In the genomic region with DNA sequence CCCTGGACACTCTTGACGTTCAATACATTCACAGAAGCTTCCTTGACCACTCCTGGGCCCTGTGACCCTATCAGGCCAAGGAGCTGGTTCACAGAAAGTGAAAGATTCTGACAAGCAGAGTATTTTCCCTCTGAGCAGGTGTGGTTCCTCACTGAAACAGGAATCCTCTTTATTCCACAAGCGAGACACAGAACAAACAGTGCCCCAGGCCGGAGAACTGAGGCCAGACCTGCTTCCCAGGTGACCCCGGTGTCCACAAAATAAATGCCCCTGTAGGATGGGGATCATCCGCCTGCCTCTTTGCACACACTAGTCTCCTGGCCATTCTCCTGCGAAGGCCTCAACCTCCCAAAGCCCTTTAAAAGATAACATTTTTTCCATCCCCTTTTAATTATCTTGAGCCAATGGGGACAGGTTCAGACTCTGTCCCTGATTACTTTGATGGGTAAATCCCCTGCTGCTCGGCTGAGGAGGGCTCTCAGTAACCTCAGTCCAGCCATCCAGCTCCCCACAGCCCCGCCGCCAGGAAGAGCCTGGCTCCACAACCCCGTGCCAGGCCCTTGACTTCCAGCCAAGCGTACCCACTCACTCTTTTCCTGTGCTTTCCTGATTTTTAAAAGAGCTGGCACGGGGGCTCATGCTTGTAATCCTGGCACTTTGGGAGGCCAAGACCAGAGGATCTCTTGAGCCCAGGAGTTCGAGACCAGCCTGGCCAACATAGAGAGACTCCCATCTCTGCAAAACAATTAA, we compare ENCODE assay signal across 18 cellular contexts.
DNase-seq lines count a peak whose midpoint lies in the region; ATAC-seq and TF ChIP-seq lines count a peak whose summit lies in the region.
"Had no signal": no experiment of that assay in that cellular context is flagged by ENCODE, and none has a peak within 500 bp of the region (broad histone marks: within the 10 kb centered on the region; RNA-seq: fewer than 3 reads in every experiment).

No MANE protein-coding gene starts in this region.

- no peak for ATAC-seq in psoas muscle
- no peak for ATAC-seq in GM19463 (IDR thresholded peaks at IDR 0.05; ENCODE audit: unreplicated experiment)
- ATAC-seq: activated CD8-positive, alpha-beta T cell treated with anti-CD3 and anti-CD28 coated beads for 36 hours; natural killer cell had no signal

- peaks cover 13% of the 10 kb centered on the region for H3K4me1 ChIP-seq in psoas muscle
- H3K4me1 ChIP-seq: BE2C, testis had no signal

- TF ChIP-seq CTCF in RWPE1 (conservative IDR thresholded peaks at IDR 0.05; ENCODE audit: low read depth) (no peak), psoas muscle (IDR thresholded peaks at IDR 0.05) (no peak), Calu3 (IDR thresholded peaks at IDR 0.05; ENCODE audit: unreplicated experiment) (no peak)

- H3K27ac ChIP-seq in RWPE1 (peak overlapping the region; percentile 72), psoas muscle (peak overlapping the region; percentile 41)
- H3K27ac ChIP-seq: dorsolateral prefrontal cortex, GM23248, spleen, testis had no signal

- no peak overlapping the region for H3K4me3 Mint-ChIP-seq in Calu3 (ENCODE audit: low read depth, unreplicated experiment)
- H3K4me3 Mint-ChIP-seq: activated CD8-positive, alpha-beta T cell treated with anti-CD3 and anti-CD28 coated beads for 36 hours; memory B cell; natural killer cell had no signal

- CTCF ChIA-PET in RWPE1 (lab: Yijun Ruan, JAX), result interaction anchor here (0.6 to 0.7 kb wide), 3 partner anchors 19 to 111 kb away, joined by 3 read pairs; no protein-coding TSS in a partner anchor
- CTCF ChIA-PET in Calu3 (lab: Charles Lee), result interaction anchor here (1.5 kb wide), 1 partner anchor 595 kb away, joined by 3 read pairs; no protein-coding TSS in a partner anchor

- H3K27ac Mint-ChIP-seq in Calu3 (ENCODE audit: unreplicated experiment), result no peak overlapping the region
- H3K27ac Mint-ChIP-seq: activated CD8-positive, alpha-beta T cell treated with anti-CD3 and anti-CD28 coated beads for 36 hours; memory B cell had no signal

- no peaks in the 10 kb centered on the region for H3K36me3 Mint-ChIP-seq in Calu3 (ENCODE audit: insufficient read depth, unreplicated experiment)
- H3K36me3 Mint-ChIP-seq: memory B cell, natural killer cell had no signal

- H3K27me3 ChIP-seq in psoas muscle (ENCODE audit: insufficient read depth in 3 of 3, low read length in 2 of 3), result no peaks in the 10 kb centered on the region
- H3K27me3 ChIP-seq: BE2C, dorsolateral prefrontal cortex, spleen, testis had no signal

- peaks cover 10% of the 10 kb centered on the region for H3K4me1 Mint-ChIP-seq in Calu3 (ENCODE audit: low read depth, unreplicated experiment)

- intact Hi-C loops in psoas muscle (cut with DNase I), result no loop called here
- intact Hi-C loops in Calu3 (cut with micrococcal nuclease; ENCODE audit: unreplicated experiment), result no loop called here

- WGBS in psoas muscle, 3 donors, result 79 to 92% (median 80%) methylated on average over 13 of the region's 13 CpGs

- no peaks in the 10 kb centered on the region for H3K36me3 ChIP-seq in psoas muscle (ENCODE audit: insufficient read depth in 1 of 2, low read depth in 1 of 2)
- H3K36me3 ChIP-seq: BE2C, spleen had no signal

- H3K9me3 ChIP-seq in psoas muscle, result no peaks in the 10 kb centered on the region
- H3K9me3 ChIP-seq: BE2C, spleen, testis had no signal

- BruUV-seq in Calu3 (replicated peaks; lab: Mats Ljungman, UMichigan), result no TSS peak

- no peak for TF ChIP-seq POLR2A in erythroblast (IDR thresholded peaks at IDR 0.05; ENCODE audit: low read length)

- DNase-seq in ELF-1 (ENCODE audit: low read depth, low spot score) (peak; percentile 50), RWPE1 (ENCODE audit: low spot score) (no peak), islet precursor cell (peak; percentile 72), psoas muscle (no peak), NCI-H2081 (lab: John Stamatoyannopoulos, UW) (no peak), Calu3 (no peak), erythroblast (lab: John Stamatoyannopoulos, UW) (no peak)
- DNase-seq: activated CD8-positive, alpha-beta T cell treated with anti-CD3 and anti-CD28 coated beads for 36 hours; BE2C; dorsolateral prefrontal cortex; GM23248; head of caudate nucleus; natural killer cell; SHP77 treated with DMSO at 0.1 percent for 48 hours; spleen; testis had no signal

- H3K9me3 Mint-ChIP-seq in Calu3 (ENCODE audit: low read depth, unreplicated experiment), result no peaks in the 10 kb centered on the region
- H3K9me3 Mint-ChIP-seq: activated CD8-positive, alpha-beta T cell treated with anti-CD3 and anti-CD28 coated beads for 36 hours; memory B cell; natural killer cell had no signal

- no peaks in the 10 kb centered on the region for H3K27me3 Mint-ChIP-seq in Calu3 (ENCODE audit: unreplicated experiment)
- H3K27me3 Mint-ChIP-seq: activated CD8-positive, alpha-beta T cell treated with anti-CD3 and anti-CD28 coated beads for 36 hours; memory B cell had no signal

- POLR2A ChIA-PET in RWPE1 (lab: Yijun Ruan, JAX; ENCODE audit: low non-redundant PET), result no interaction called here

- no peak overlapping the region for H3K4me3 ChIP-seq in psoas muscle
- H3K4me3 ChIP-seq: dorsolateral prefrontal cortex, GM23248, spleen, testis had no signal

Comparison
In these comparisons a context has a peak if more than half of its experiments do, and no peak if none do; other contexts are left out.
1. DNase-seq: peak in ELF-1 (single experiment) and islet precursor cell (single experiment); none in RWPE1 (single experiment), psoas muscle (0 of 2), NCI-H2081 (0 of 2), Calu3 (single experiment) and erythroblast (0 of 2).